2 cellular contexts compared by ENCODE assay signal in genomic region chr13:112882555-112883024, GRCh38.
TF ChIP-seq lines count a peak whose summit lies in the region.

No MANE protein-coding gene starts in this region.

TF ChIP-seq in HepG2, 621 proteins besides CTCF, POLR2A, EP300 and RAD21:
- TF ChIP-seq, protein P1, sequence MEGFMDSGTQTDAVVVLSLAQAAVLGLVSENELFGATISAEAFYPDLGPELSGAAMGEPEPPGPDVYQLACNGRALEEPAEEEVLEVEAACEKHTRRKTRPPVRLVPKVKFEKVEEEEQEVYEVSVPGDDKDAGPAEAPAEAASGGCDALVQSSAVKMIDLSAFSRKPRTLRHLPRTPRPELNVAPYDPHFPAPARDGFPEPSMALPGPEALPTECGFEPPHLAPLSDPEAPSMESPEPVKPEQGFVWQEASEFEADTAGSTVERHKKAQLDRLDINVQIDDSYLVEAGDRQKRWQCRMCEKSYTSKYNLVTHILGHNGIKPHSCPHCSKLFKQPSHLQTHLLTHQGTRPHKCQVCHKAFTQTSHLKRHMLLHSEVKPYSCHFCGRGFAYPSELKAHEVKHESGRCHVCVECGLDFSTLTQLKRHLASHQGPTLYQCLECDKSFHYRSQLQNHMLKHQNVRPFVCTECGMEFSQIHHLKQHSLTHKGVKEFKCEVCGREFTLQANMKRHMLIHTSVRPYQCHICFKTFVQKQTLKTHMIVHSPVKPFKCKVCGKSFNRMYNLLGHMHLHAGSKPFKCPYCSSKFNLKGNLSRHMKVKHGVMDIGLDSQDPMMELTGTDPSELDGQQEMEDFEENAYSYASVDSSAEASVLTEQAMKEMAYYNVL (CRISPR knock-in tag; IDR thresholded peaks at IDR 0.05; ENCODE audit: borderline replicate concordance), result no peak
- TF ChIP-seq KDM6A (CRISPR knock-in tag; IDR thresholded peaks at IDR 0.05; ENCODE audit: low read depth), result no peak
- TF ChIP-seq HNRNPK (IDR thresholded peaks at IDR 0.05; ENCODE audit: low read depth, low read length, poor library complexity, severe bottlenecking), result peak; percentile 75
- TF ChIP-seq RBM22 (optimal IDR thresholded peaks at IDR 0.05; ENCODE audit: low read length), result peak; percentile 71
- TF ChIP-seq AGO2 (optimal IDR thresholded peaks at IDR 0.05; ENCODE audit: low read depth, low read length), result peak; percentile 84

TF ChIP-seq in K562, 482 proteins besides CTCF, POLR2A, EP300 and RAD21:
- peak; percentile 24; the same call in 1 of the 2 replicates for TF ChIP-seq POLR2G (IDR thresholded peaks at IDR 0.05; ENCODE audit: low read depth, low read length)
- no peak for TF ChIP-seq STAG1 (CRISPR knock-in tag; IDR thresholded peaks at IDR 0.05; ENCODE audit: borderline replicate concordance)
- no peak for TF ChIP-seq ZFP1 (CRISPR knock-in tag; IDR thresholded peaks at IDR 0.05)
